In genomic region chr9:76576344-76576743, GRCh38 we compare ENCODE assay signal across 8 cellular contexts.
DNase-seq lines count a peak whose midpoint lies in the region; ATAC-seq and TF ChIP-seq lines count a peak whose summit lies in the region.

No MANE protein-coding gene starts in this region.

- H3K4me3 ChIP-seq in BLaER1 treated with 17β-estradiol and CSF1 and Interleukin-3, amounts not matched to agents 10 nM and 100 nM = no peak overlapping the region
- no peak overlapping the region for H3K4me3 ChIP-seq in prostate gland

- TF ChIP-seq POLR2A in prostate gland (IDR thresholded peaks at IDR 0.05) = no peak

- H3K36me3 ChIP-seq in BLaER1 treated with 17β-estradiol and CSF1 and Interleukin-3, amounts not matched to agents 10 nM and 100 nM = no peaks in the 10 kb centered on the region
- H3K36me3 ChIP-seq in prostate gland = no peaks in the 10 kb centered on the region

- DNase-seq in activated CD4-positive, alpha-beta T cell treated with anti-CD3 and anti-CD28 coated beads, Interleukin-2, amount 50 U/mL, for 24 hours (ENCODE audit: low read depth in 1 of 2, low spot score in 1 of 2) = peak; percentile 3 to 49
- DNase-seq in fibroblast of peridontal ligament (ENCODE audit: extremely low read depth) (peak; percentile 92), cerebellar nuclear complex (lab: John Stamatoyannopoulos, UW) (no peak), prostate gland (ENCODE audit: low spot score) (no peak)
- peak; percentile 51 to 55 for DNase-seq in stimulated activated CD4-positive, alpha-beta T cell treated with anti-CD3 and anti-CD28 coated beads, Interleukin-4, amount 100 ng/mL, for 48 hours (ENCODE audit: low read depth in 2 of 2)

- H3K9ac ChIP-seq in BLaER1 treated with 17β-estradiol and CSF1 and Interleukin-3, amounts not matched to agents 10 nM and 100 nM = peak overlapping the region in 4 of 11 experiments; percentile 50 to 62 (median 56); a peak in 6 of 22 replicates

- TF ChIP-seq CTCF in prostate gland (IDR thresholded peaks at IDR 0.05) = no peak

- ATAC-seq in GM19395 (IDR thresholded peaks at IDR 0.05; ENCODE audit: unreplicated experiment) (peak; percentile 75), HG03520 (IDR thresholded peaks at IDR 0.05; ENCODE audit: unreplicated experiment) (peak; percentile 82)

- peaks cover 0 to 16% (median under 1%) of the 10 kb centered on the region in 11 experiments; a peak in 8 of 22 replicates for H3K9me3 ChIP-seq in BLaER1 treated with 17β-estradiol and CSF1 and Interleukin-3, amounts not matched to agents 10 nM and 100 nM (replicated peaks in 1 of 11)
- no peaks in the 10 kb centered on the region for H3K9me3 ChIP-seq in prostate gland

- peaks cover 12 to 100% (median 52%) of the 10 kb centered on the region in 10 experiments; a peak in 18 of 20 replicates for H3K4me1 ChIP-seq in BLaER1 treated with 17β-estradiol and CSF1 and Interleukin-3, amounts not matched to agents 10 nM and 100 nM
- no peaks in the 10 kb centered on the region for H3K4me1 ChIP-seq in prostate gland (replicated peaks)

- peak overlapping the region in 9 of 11 experiments; percentile 11 to 92 (median 60); a peak in 13 of 22 replicates for H3K4me2 ChIP-seq in BLaER1 treated with 17β-estradiol and CSF1 and Interleukin-3, amounts not matched to agents 10 nM and 100 nM

- H3K27me3 ChIP-seq in BLaER1 treated with 17β-estradiol and CSF1 and Interleukin-3, amounts not matched to agents 10 nM and 100 nM = peaks cover 0 to 17% (median 15%) of the 10 kb centered on the region in 11 experiments; a peak in 19 of 22 replicates
- no peaks in the 10 kb centered on the region for H3K27me3 ChIP-seq in prostate gland (replicated peaks; ENCODE audit: insufficient read depth)

- WGBS in prostate gland = 81% methylated on average over 5 of the region's 5 CpGs

- peak overlapping the region in 6 of 11 experiments; percentile 23 to 77 (median 70); a peak in 12 of 22 replicates for H3K27ac ChIP-seq in BLaER1 treated with 17β-estradiol and CSF1 and Interleukin-3, amounts not matched to agents 10 nM and 100 nM
- H3K27ac ChIP-seq in prostate gland = no peak overlapping the region

- intact Hi-C loops in prostate gland (cut with DNase I) = no loop called here

- H4K20me1 ChIP-seq in BLaER1 treated with 17β-estradiol and CSF1 and Interleukin-3, amounts not matched to agents 10 nM and 100 nM = no peaks in the 10 kb centered on the region

Comparison
In these comparisons a context has a peak if more than half of its experiments do, and no peak if none do; other contexts are left out.
1. H3K27ac ChIP-seq: peak in BLaER1 treated with 17β-estradiol and CSF1 and Interleukin-3, amounts not matched to agents 10 nM and 100 nM (6 of 11); none in prostate gland (0 of 2).
2. DNase-seq: peak in activated CD4-positive, alpha-beta T cell treated with anti-CD3 and anti-CD28 coated beads, Interleukin-2, amount 50 U/mL, for 24 hours (2 of 2), fibroblast of peridontal ligament (single experiment) and stimulated activated CD4-positive, alpha-beta T cell treated with anti-CD3 and anti-CD28 coated beads, Interleukin-4, amount 100 ng/mL, for 48 hours (2 of 2); none in cerebellar nuclear complex (0 of 2) and prostate gland (single experiment).